ENCODE assay signal across 27 cellular contexts in the genomic region with DNA sequence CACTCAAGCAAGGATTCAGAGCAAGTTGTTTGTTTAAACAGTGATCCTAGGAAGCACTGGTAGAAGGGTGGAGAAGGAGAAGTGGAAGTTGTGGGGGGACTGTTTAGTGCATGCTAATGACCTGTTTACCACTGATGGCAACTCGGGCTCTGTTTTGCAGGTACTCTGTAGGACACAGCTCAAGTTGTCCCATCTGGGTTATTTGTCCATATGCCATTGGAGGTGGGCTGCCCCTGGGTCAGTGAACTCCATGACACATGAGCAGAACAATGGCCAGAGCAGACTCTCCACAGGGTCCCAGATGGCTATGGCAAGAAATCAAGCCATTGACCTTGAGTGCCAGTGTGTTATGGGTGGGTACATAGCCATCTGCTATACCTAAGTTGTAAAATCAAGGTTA.
"Had no signal": no experiment of that assay in that cellular context is flagged by ENCODE, and none has a peak within 500 bp of the region (broad histone marks: within the 10 kb centered on the region; RNA-seq: fewer than 3 reads in every experiment).

No MANE protein-coding gene starts in this region.

- H3K4me1 ChIP-seq: colonic mucosa, foreskin keratinocyte, gastrocnemius medialis, gastroesophageal sphincter had no signal

- FAIRE-seq: colon, endometrium, endothelial cell of umbilical vein, frontal cortex had no signal

- H3K27me3 ChIP-seq: colonic mucosa, esophagus squamous epithelium, foreskin keratinocyte, gastrocnemius medialis, gastroesophageal sphincter, hepatocyte had no signal

- H2AFZ ChIP-seq: hepatocyte had no signal

- H3K9me3 ChIP-seq: colonic mucosa, esophagus squamous epithelium, gastrocnemius medialis, gastroesophageal sphincter, heart left ventricle had no signal

- H3K4me2 ChIP-seq: hepatocyte had no signal

- H3K79me2 ChIP-seq: hepatocyte had no signal

- H3K27ac ChIP-seq: colonic mucosa, coronary artery, dorsolateral prefrontal cortex, epithelial cell of prostate, esophagus squamous epithelium, foreskin keratinocyte, gastrocnemius medialis, gastroesophageal sphincter, heart left ventricle, heart right ventricle, hepatocyte had no signal

- H3K36me3 ChIP-seq: colonic mucosa, esophagus squamous epithelium, gastrocnemius medialis, gastroesophageal sphincter, heart left ventricle, heart right ventricle had no signal

- DNase-seq: colonic mucosa; cortex of kidney; dermis blood vessel endothelial cell; dorsolateral prefrontal cortex; effector CD4-positive, alpha-beta T cell; effector CD8-positive, alpha-beta T cell; effector memory CD4-positive, alpha-beta T cell; effector memory CD8-positive, alpha-beta T cell; endodermal cell; erythroblast; esophagus squamous epithelium; foreskin fibroblast; foreskin keratinocyte; foreskin melanocyte; gastrocnemius medialis; glutamatergic neuron; head of caudate nucleus; heart left ventricle; heart right ventricle had no signal

- H3K4me3 ChIP-seq: colonic mucosa, coronary artery, dorsolateral prefrontal cortex, esophagus squamous epithelium, gastrocnemius medialis, gastroesophageal sphincter, heart left ventricle, heart right ventricle, hepatocyte had no signal
